Comparison of ENCODE assay signal across 6 cellular contexts in genomic region chr16:30076276-30076791, GRCh38. TPM values are rescaled to one million over a fixed set of nuclear protein-coding genes. Genes with fewer than 3 reads are reported as not detected.
DNase-seq lines count a peak whose midpoint lies in the region; ATAC-seq and TF ChIP-seq lines count a peak whose summit lies in the region.

No MANE protein-coding gene starts in this region.

- TF ChIP-seq EP300 in sigmoid colon (IDR thresholded peaks at IDR 0.05), result no peak

- TF ChIP-seq CTCF in sigmoid colon (IDR thresholded peaks at IDR 0.05), result no peak

- H3K27ac ChIP-seq in effector memory CD4-positive, alpha-beta T cell (ENCODE audit: insufficient read depth, low read length, poor library complexity, severe bottlenecking), result peak overlapping the region; percentile 83
- H3K27ac ChIP-seq in sigmoid colon, result peak overlapping the region; percentile 87 to 95 (median 90)

- WGBS in sigmoid colon, 2 donors, result 0 to 2% methylated on average over 33 of the region's 33 CpGs

- peaks cover 12% of the 10 kb centered on the region for H3K4me1 ChIP-seq in effector memory CD4-positive, alpha-beta T cell (ENCODE audit: control insufficient read depth, insufficient read depth, low read length, poor library complexity, severe bottlenecking)
- peaks cover 0 to 36% (median 32%) of the 10 kb centered on the region in 4 donors for H3K4me1 ChIP-seq in sigmoid colon

- no peaks in the 10 kb centered on the region for H3K9me3 ChIP-seq in effector memory CD4-positive, alpha-beta T cell (ENCODE audit: control insufficient read depth, low read length)
- H3K9me3 ChIP-seq in sigmoid colon, result no peaks in the 10 kb centered on the region

- peak overlapping the region; percentile 80 for H3K4me3 ChIP-seq in GM08714 (ENCODE audit: low read length)
- peak overlapping the region; percentile 87 for H3K4me3 ChIP-seq in effector memory CD4-positive, alpha-beta T cell (ENCODE audit: insufficient read depth, low read depth, low read length, poor library complexity, severe bottlenecking)
- peak overlapping the region; percentile 92 to 99 (median 96) for H3K4me3 ChIP-seq in sigmoid colon

- peak; percentile 30 for ATAC-seq in HG03442 (IDR thresholded peaks at IDR 0.05; ENCODE audit: unreplicated experiment)
- ATAC-seq in HG02623 (IDR thresholded peaks at IDR 0.05; ENCODE audit: unreplicated experiment), result no peak

- H3K27me3 ChIP-seq in effector memory CD4-positive, alpha-beta T cell (replicated peaks; ENCODE audit: control insufficient read depth, insufficient read depth, low read length, poor library complexity, severe bottlenecking), result no peaks in the 10 kb centered on the region
- no peaks in the 10 kb centered on the region for H3K27me3 ChIP-seq in sigmoid colon

- TF ChIP-seq POLR2A in sigmoid colon (IDR thresholded peaks at IDR 0.05), result no peak

- no peak for DNase-seq in effector memory CD4-positive, alpha-beta T cell
- DNase-seq in sigmoid colon (no peak), middle frontal gyrus (ENCODE audit: extremely low spot score, low spot score) (no peak)

- intact Hi-C loops in sigmoid colon (cut with DNase I), result no loop called here

- H3K36me3 ChIP-seq in effector memory CD4-positive, alpha-beta T cell (ENCODE audit: control insufficient read depth, insufficient read depth, low read length), result peaks cover 40% of the 10 kb centered on the region
- H3K36me3 ChIP-seq in sigmoid colon, result peaks cover 8 to 64% (median 27%) of the 10 kb centered on the region in 4 donors

RNA-seq across cellular contexts. Expression of gene PPP4C, which starts 0.5 kb away (rescaled TPM):
- total RNA-seq in sigmoid colon, result 10 to 100 TPM; 39.2 to 45.6 (median 43.6) TPM
- 100 to 1,000 TPM; 118 to 155 (median 146) TPM for polyA plus RNA-seq in sigmoid colon

RNA-seq across cellular contexts. Expression of gene ALDOA, which starts 10.8 kb away (rescaled TPM):
- total RNA-seq in sigmoid colon, result 1,000 to 10,000 TPM in 1 of 4 donors, 100 to 1,000 TPM in 3; 905 to 1,010 (median 960) TPM
- polyA plus RNA-seq in sigmoid colon, result 1,000 to 10,000 TPM; 1,265 to 1,667 (median 1,498) TPM

RNA-seq across cellular contexts. Expression of gene TBX6, which starts 15.4 kb away (rescaled TPM):
- 1 to 10 TPM in 3 of 4 donors, under 1 TPM in 1; 0.54 to 1.7 (median 1.1) TPM for total RNA-seq in sigmoid colon
- polyA plus RNA-seq in sigmoid colon, result 1 to 10 TPM in 1 of 3 donors, under 1 TPM in 2; 0.23 to 1.1 (median 0.60) TPM

RNA-seq across cellular contexts. Expression of gene YPEL3, which starts 19.7 kb away (rescaled TPM):
- 100 to 1,000 TPM in 2 of 4 donors, 10 to 100 TPM in 2; 82.1 to 110 (median 103) TPM for total RNA-seq in sigmoid colon
- polyA plus RNA-seq in sigmoid colon, result 100 to 1,000 TPM in 2 of 3 donors, 10 to 100 TPM in 1; 57.6 to 126 (median 107) TPM

RNA-seq across cellular contexts. Expression of gene GDPD3, which starts 37.0 kb away (rescaled TPM):
- total RNA-seq in sigmoid colon, result 1 to 10 TPM in 3 of 4 donors, under 1 TPM in 1; 0.54 to 8.0 (median 2.9) TPM
- polyA plus RNA-seq in sigmoid colon, result 10 to 100 TPM; 17.4 to 68.8 (median 19.0) TPM
